In the genomic region with DNA sequence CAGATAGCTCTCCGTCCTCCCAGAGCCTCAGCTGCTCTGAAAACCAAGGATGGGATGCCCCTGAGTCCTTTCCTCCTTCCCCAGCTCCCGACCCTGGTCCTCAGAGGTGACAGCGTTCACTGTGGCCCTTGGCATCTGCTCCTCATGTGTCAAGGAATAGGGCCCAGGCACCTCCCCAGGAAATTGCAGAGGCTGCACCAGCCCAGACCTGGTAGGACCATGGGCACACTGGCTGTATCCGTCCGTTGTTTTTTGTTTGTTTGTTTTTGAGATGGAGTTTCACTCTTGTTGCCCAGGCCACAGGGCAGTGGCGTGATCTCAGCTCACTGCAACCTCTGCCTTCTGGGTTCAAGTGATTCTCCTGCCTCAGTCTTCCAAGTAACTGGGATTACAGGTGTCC, we compare ENCODE assay signal across 29 cellular contexts.
"Had no signal": no experiment of that assay in that cellular context is flagged by ENCODE, and none has a peak within 500 bp of the region (broad histone marks: within the 10 kb centered on the region; RNA-seq: fewer than 3 reads in every experiment).

No MANE protein-coding gene starts in this region.

- ATAC-seq: naive thymus-derived CD4-positive, alpha-beta T cell; natural killer cell treated with Interleukin-12 subunit alpha and Interleukin-12 subunit beta and Interleukin-15 and Interleukin-18, amount 100 ng/mL, for 72 hours; pancreas; psoas muscle; right cardiac atrium; right lobe of liver; stimulated activated effector memory CD8-positive, alpha-beta T cell treated with anti-CD3 and anti-CD28 coated beads, Interleukin-12 subunit alpha, Interleukin-12 subunit beta, amount 100 ng/mL, for 72 hours; stimulated activated naive B cell treated with anti-CD40 and anti-IgM and Interleukin-4, amounts not matched to agents 10 μg/mL and 1 μg/mL and 100 μg/mL, for 72 hours had no signal

- H3K27me3 Mint-ChIP-seq: stimulated activated naive CD8-positive, alpha-beta T cell treated with anti-CD3 and anti-CD28 coated beads, Interleukin-15, Interleukin-2, amounts not matched to agents 100 ng/mL and 50 ng/mL, for 24 hours had no signal

- H3K27me3 ChIP-seq: pancreas, right lobe of liver, stomach, thyroid gland, tibial nerve, upper lobe of left lung, vagina had no signal

- H3K4me1 ChIP-seq: pancreas, psoas muscle, right lobe of liver, thyroid gland, upper lobe of left lung had no signal

- DNase-seq: naive thymus-derived CD4-positive, alpha-beta T cell; nephron progenitor cell; nucleus accumbens; pancreas; psoas muscle; right cardiac atrium; stimulated activated CD4-positive, alpha-beta T cell treated with anti-CD3 and anti-CD28 coated beads, Interleukin-15, amount 100 ng/mL, for 24 hours; stimulated activated CD4-positive, alpha-beta T cell treated with anti-CD3 and anti-CD28 coated beads, Interleukin-2, amount 100 ng/mL, for 24 hours; stimulated activated CD4-positive, alpha-beta T cell treated with anti-CD3 and anti-CD28 coated beads, Interleukin-2, amount 100 ng/mL, for 48 hours; stimulated activated CD4-positive, alpha-beta T cell treated with anti-CD3 and anti-CD28 coated beads, Interleukin-4, amount 100 ng/mL, for 24 hours; stimulated activated naive B cell treated with anti-CD40 and anti-IgM and Interleukin-4, amounts not matched to agents 10 μg/mL and 1 μg/mL and 100 μg/mL, for 72 hours; stimulated activated naive CD4-positive, alpha-beta T cell treated with Interleukin-2 at 50 U/mL for 16 hours; stomach; thyroid gland; trophoblast cell; upper lobe of left lung had no signal

- H3K4me1 Mint-ChIP-seq: neural crest cell had no signal

- H3K27ac ChIP-seq: neutrophil, pancreas, psoas muscle, right lobe of liver, skin epidermis, stomach, thoracic aorta, thyroid gland, tibial nerve, upper lobe of left lung, vagina had no signal

- H3K36me3 Mint-ChIP-seq: naive thymus-derived CD4-positive, alpha-beta T cell; natural killer cell treated with Interleukin-12 subunit alpha and Interleukin-12 subunit beta and Interleukin-15 and Interleukin-18, amount 100 ng/mL, for 72 hours; stimulated activated effector memory CD8-positive, alpha-beta T cell treated with anti-CD3 and anti-CD28 coated beads, Interleukin-12 subunit alpha, Interleukin-12 subunit beta, amount 100 ng/mL, for 72 hours had no signal

- H3K4me3 Mint-ChIP-seq: naive thymus-derived CD4-positive, alpha-beta T cell; natural killer cell treated with Interleukin-12 subunit alpha and Interleukin-12 subunit beta and Interleukin-15 and Interleukin-18, amount 100 ng/mL, for 72 hours; nephron progenitor cell; neural crest cell; stimulated activated effector memory CD8-positive, alpha-beta T cell treated with anti-CD3 and anti-CD28 coated beads, Interleukin-12 subunit alpha, Interleukin-12 subunit beta, amount 100 ng/mL, for 72 hours; stimulated activated naive B cell treated with anti-CD40 and anti-IgM and Interleukin-4, amounts not matched to agents 10 μg/mL and 1 μg/mL and 100 μg/mL, for 72 hours; stimulated activated naive CD8-positive, alpha-beta T cell treated with anti-CD3 and anti-CD28 coated beads, Interleukin-15, Interleukin-2, amounts not matched to agents 100 ng/mL and 50 ng/mL, for 24 hours had no signal

- H3K36me3 ChIP-seq: neutrophil, pancreas, right lobe of liver, stomach, thoracic aorta, thyroid gland, tibial nerve, upper lobe of left lung, vagina had no signal

- FAIRE-seq: pancreas, urothelium cell line had no signal

- H3K4me3 ChIP-seq: pancreas, psoas muscle, right lobe of liver, skin epidermis, smooth muscle cell, stomach, thoracic aorta, thyroid gland, tibial nerve, upper lobe of left lung, vagina had no signal

- H3K4me2 ChIP-seq: smooth muscle cell had no signal

- H3K9me3 Mint-ChIP-seq: natural killer cell treated with Interleukin-12 subunit alpha and Interleukin-12 subunit beta and Interleukin-15 and Interleukin-18, amount 100 ng/mL, for 72 hours; stimulated activated naive CD8-positive, alpha-beta T cell treated with anti-CD3 and anti-CD28 coated beads, Interleukin-15, Interleukin-2, amounts not matched to agents 100 ng/mL and 50 ng/mL, for 24 hours had no signal

- H3K9me3 ChIP-seq: neutrophil, pancreas, psoas muscle, right lobe of liver, stomach, thoracic aorta, thyroid gland, tibial nerve, upper lobe of left lung, vagina had no signal

- H3K27ac Mint-ChIP-seq: naive thymus-derived CD4-positive, alpha-beta T cell; natural killer cell treated with Interleukin-12 subunit alpha and Interleukin-12 subunit beta and Interleukin-15 and Interleukin-18, amount 100 ng/mL, for 72 hours; nephron progenitor cell; progenitor cell of endocrine pancreas; stimulated activated effector memory CD8-positive, alpha-beta T cell treated with anti-CD3 and anti-CD28 coated beads, Interleukin-12 subunit alpha, Interleukin-12 subunit beta, amount 100 ng/mL, for 72 hours; stimulated activated naive B cell treated with anti-CD40 and anti-IgM and Interleukin-4, amounts not matched to agents 10 μg/mL and 1 μg/mL and 100 μg/mL, for 72 hours; stimulated activated naive CD8-positive, alpha-beta T cell treated with anti-CD3 and anti-CD28 coated beads, Interleukin-15, Interleukin-2, amounts not matched to agents 100 ng/mL and 50 ng/mL, for 24 hours had no signal
